9 cellular contexts compared by ENCODE assay signal in the genomic region with DNA sequence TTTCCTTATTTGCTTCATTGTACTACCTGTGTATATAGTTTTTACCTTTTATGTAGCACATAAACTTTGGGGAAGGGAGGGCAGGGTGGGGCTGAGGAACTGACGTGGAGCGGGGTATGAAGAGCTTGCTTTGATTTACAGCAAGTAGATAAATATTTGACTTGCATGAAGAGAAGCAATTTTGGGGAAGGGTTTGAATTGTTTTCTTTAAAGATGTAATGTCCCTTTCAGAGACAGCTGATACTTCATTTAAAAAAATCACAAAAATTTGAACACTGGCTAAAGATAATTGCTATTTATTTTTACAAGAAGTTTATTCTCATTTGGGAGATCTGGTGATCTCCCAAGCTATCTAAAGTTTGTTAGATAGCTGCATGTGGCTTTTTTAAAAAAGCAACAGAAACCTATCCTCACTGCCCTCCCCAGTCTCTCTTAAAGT. TPM values are rescaled to one million over a fixed set of nuclear protein-coding genes. Genes with fewer than 3 reads are reported as not detected.
DNase-seq lines count a peak whose midpoint lies in the region; ATAC-seq and TF ChIP-seq lines count a peak whose summit lies in the region.
"Had no signal": no experiment of that assay in that cellular context is flagged by ENCODE, and none has a peak within 500 bp of the region (broad histone marks: within the 10 kb centered on the region; RNA-seq: fewer than 3 reads in every experiment).

No MANE protein-coding gene starts in this region.

- H3K9me3 ChIP-seq in OCI-LY3 (ENCODE audit: insufficient read depth, low read length) (no peaks in the 10 kb centered on the region), endodermal cell (ENCODE audit: control insufficient read depth, low read length) (no peaks in the 10 kb centered on the region)

- H3K79me2 ChIP-seq in OCI-LY3 (ENCODE audit: low read length), result peaks cover 71% of the 10 kb centered on the region

- TF ChIP-seq CTCF in OCI-LY3 (IDR thresholded peaks at IDR 0.05; ENCODE audit: low read depth, low read length), result no peak
- TF ChIP-seq CTCF in endodermal cell (conservative IDR thresholded peaks at IDR 0.05), result no peak

- no peak overlapping the region for H2AFZ ChIP-seq in OCI-LY3 (ENCODE audit: low read depth, low read length)

- H3K27me3 Mint-ChIP-seq in endodermal cell (ENCODE audit: insufficient read depth), result peaks cover 16% of the 10 kb centered on the region

- peaks cover 41% of the 10 kb centered on the region for H3K36me3 Mint-ChIP-seq in endodermal cell (ENCODE audit: low read depth)
- peaks cover 95% of the 10 kb centered on the region for H3K36me3 Mint-ChIP-seq in stimulated activated effector memory CD8-positive, alpha-beta T cell treated with anti-CD3 and anti-CD28 coated beads, Interleukin-12 subunit alpha, Interleukin-12 subunit beta, amount 100 ng/mL, for 72 hours

- H3K4me3 ChIP-seq in OCI-LY3 (ENCODE audit: low read length), result peak overlapping the region; percentile 97
- peak overlapping the region; percentile 99 for H3K4me3 ChIP-seq in endodermal cell (ENCODE audit: low read length)

- H3K27ac Mint-ChIP-seq in endodermal cell, result no peak overlapping the region
- H3K27ac Mint-ChIP-seq in stimulated activated effector memory CD8-positive, alpha-beta T cell treated with anti-CD3 and anti-CD28 coated beads, Interleukin-12 subunit alpha, Interleukin-12 subunit beta, amount 100 ng/mL, for 72 hours, result peak overlapping the region; percentile 100

- H3K36me3 ChIP-seq in OCI-LY3 (replicated peaks; ENCODE audit: low read depth, low read length) (peaks cover 38% of the 10 kb centered on the region), endodermal cell (ENCODE audit: control insufficient read depth, insufficient read depth, low read length) (peaks cover 43% of the 10 kb centered on the region)

- H3K4me3 Mint-ChIP-seq in endodermal cell, result peak overlapping the region; percentile 28
- H3K4me3 Mint-ChIP-seq in stimulated activated effector memory CD8-positive, alpha-beta T cell treated with anti-CD3 and anti-CD28 coated beads, Interleukin-12 subunit alpha, Interleukin-12 subunit beta, amount 100 ng/mL, for 72 hours, result peak overlapping the region; percentile 79

- peak overlapping the region; percentile 97 for H3K4me2 ChIP-seq in OCI-LY3 (ENCODE audit: low read length)

- peak overlapping the region; percentile 96 for H3K27ac ChIP-seq in OCI-LY3 (ENCODE audit: low read length)
- H3K27ac ChIP-seq in endodermal cell (ENCODE audit: low read depth, low read length), result no peak overlapping the region

- DNase-seq in NCI-H2029 treated with DMSO at 0.1 percent for 48 hours (lab: John Stamatoyannopoulos, UW), result peak; percentile 56
- no peak for DNase-seq in NCI-H2029 (lab: John Stamatoyannopoulos, UW)
- DNase-seq in endodermal cell, result no peak
- DNase-seq in stimulated activated effector memory CD8-positive, alpha-beta T cell treated with anti-CD3 and anti-CD28 coated beads, Interleukin-12 subunit alpha, Interleukin-12 subunit beta, amount 100 ng/mL, for 72 hours (ENCODE audit: low spot score in 2 of 2), result no peak
- DNase-seq in UCSD-AML1 (lab: John Stamatoyannopoulos, UW; ENCODE audit: unreplicated experiment), result no peak
- DNase-seq in OCI-M2 (lab: John Stamatoyannopoulos, UW; ENCODE audit: unreplicated experiment), result no peak
- DNase-seq: cerebellar nuclear complex had no signal

- 82 to 83% methylated on average over 2 of the region's 2 CpGs for WGBS in endodermal cell (ENCODE audit: insufficient coverage in 1 of 2, insufficient read length in 1 of 2), 2 experiments

- H3K4me1 Mint-ChIP-seq in endodermal cell, result peaks cover 47% of the 10 kb centered on the region
- H3K4me1 Mint-ChIP-seq in stimulated activated effector memory CD8-positive, alpha-beta T cell treated with anti-CD3 and anti-CD28 coated beads, Interleukin-12 subunit alpha, Interleukin-12 subunit beta, amount 100 ng/mL, for 72 hours, result peaks cover 27% of the 10 kb centered on the region

- H3K9me3 Mint-ChIP-seq in endodermal cell, result no peaks in the 10 kb centered on the region
- no peaks in the 10 kb centered on the region for H3K9me3 Mint-ChIP-seq in stimulated activated effector memory CD8-positive, alpha-beta T cell treated with anti-CD3 and anti-CD28 coated beads, Interleukin-12 subunit alpha, Interleukin-12 subunit beta, amount 100 ng/mL, for 72 hours

- ATAC-seq in stimulated activated effector memory CD8-positive, alpha-beta T cell treated with anti-CD3 and anti-CD28 coated beads, Interleukin-12 subunit alpha, Interleukin-12 subunit beta, amount 100 ng/mL, for 72 hours, result no peak
- no peak for ATAC-seq in HG02885 (IDR thresholded peaks at IDR 0.05; ENCODE audit: poor library complexity, unreplicated experiment)

- H3K27me3 ChIP-seq in OCI-LY3 (ENCODE audit: low read depth, low read length), result no peaks in the 10 kb centered on the region
- no peaks in the 10 kb centered on the region for H3K27me3 ChIP-seq in endodermal cell (ENCODE audit: control insufficient read depth, insufficient read depth, low read length, poor library complexity, severe bottlenecking)

- H4K20me1 ChIP-seq in OCI-LY3 (ENCODE audit: insufficient read depth, low read length), result peaks cover 17% of the 10 kb centered on the region; the same call in 1 of the 2 replicates

- H3K9ac ChIP-seq in OCI-LY3 (ENCODE audit: low read length), result peak overlapping the region; percentile 98; the same call in 1 of the 2 replicates
- H3K9ac ChIP-seq in endodermal cell (ENCODE audit: extremely low read depth, low read length, poor library complexity, severe bottlenecking), result no peak overlapping the region

- H3K4me1 ChIP-seq in OCI-LY3 (ENCODE audit: low read length), result peaks cover 41% of the 10 kb centered on the region
- peaks cover 7% of the 10 kb centered on the region for H3K4me1 ChIP-seq in endodermal cell (ENCODE audit: control insufficient read depth, insufficient read depth, low read length)

RNA-seq across cellular contexts. Expression of a gene that starts 4.1 kb away (rescaled TPM):
- 10 to 100 TPM; 40.1 to 63.9 TPM for total RNA-seq in endodermal cell
- 52.2 TPM for polyA plus RNA-seq in endodermal cell (2013, experiment 1 of 2)
- polyA plus RNA-seq in endodermal cell (2013, experiment 2 of 2), result 53.2 TPM

RNA-seq across cellular contexts. Expression of a gene that starts 25.3 kb away (rescaled TPM):
- 1 to 10 TPM; 5.4 to 7.2 TPM for total RNA-seq in endodermal cell
- polyA plus RNA-seq in endodermal cell (2013, experiment 1 of 2), result 15.4 TPM
- 11.8 TPM for polyA plus RNA-seq in endodermal cell (2013, experiment 2 of 2)
